13 cellular contexts compared by ENCODE assay signal in the genomic region with DNA sequence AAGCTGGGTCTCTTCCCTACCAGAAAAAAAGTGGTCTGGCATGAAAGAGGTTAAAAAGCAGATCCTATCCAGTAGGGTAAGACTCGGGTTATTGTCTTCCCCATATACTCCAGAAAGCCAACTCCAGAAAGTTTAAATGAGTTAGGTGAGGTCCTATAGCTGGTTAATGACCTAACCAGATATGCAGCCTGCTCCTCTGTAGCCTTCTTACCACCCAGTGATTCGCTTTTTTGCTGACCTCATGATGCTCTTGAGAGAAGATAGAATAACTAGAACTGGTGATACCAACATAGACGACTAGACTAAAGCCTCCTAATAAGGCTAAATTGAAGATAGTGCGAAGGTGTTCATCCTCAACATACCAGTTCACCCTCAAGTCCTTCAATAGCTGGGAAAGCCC. TPM values are rescaled to one million over a fixed set of nuclear protein-coding genes. Genes with fewer than 3 reads are reported as not detected.
DNase-seq lines count a peak whose midpoint lies in the region; ATAC-seq and TF ChIP-seq lines count a peak whose summit lies in the region.
"Had no signal": no experiment of that assay in that cellular context is flagged by ENCODE, and none has a peak within 500 bp of the region (broad histone marks: within the 10 kb centered on the region; RNA-seq: fewer than 3 reads in every experiment).

No MANE protein-coding gene starts in this region.

- no peak for DNase-seq in activated CD8-positive, alpha-beta memory T cell treated with anti-CD3 and anti-CD28 coated beads, Interleukin-2, amount 10 ng/mL, durations not matched to agents 7 days and 5 days
- no peak for DNase-seq in activated CD8-positive, alpha-beta memory T cell treated with anti-CD3 and anti-CD28 coated beads for 24 hours
- no peak for DNase-seq in activated T-helper 2 cell treated with anti-CD3 and anti-CD28 coated beads, Interferon-gamma antibody, Interleukin-2, Interleukin-4, amounts not matched to agents 10 μg/mL and 5 μg/mL and 100 μg/mL, durations not matched to agents 14 hours and 24 hours and 36 hours (ENCODE audit: low spot score)
- DNase-seq in right lobe of liver (no peak), tibial artery (no peak), testis (no peak), NCI-H526 (lab: John Stamatoyannopoulos, UW) (no peak)
- DNase-seq: ACHN, NCI-H1105, SK-N-SH had no signal

- peak; percentile 21 for ATAC-seq in activated CD8-positive, alpha-beta memory T cell treated with anti-CD3 and anti-CD28 coated beads, Interleukin-2, amount 10 ng/mL, durations not matched to agents 7 days and 5 days
- no peak for ATAC-seq in right lobe of liver

- TF ChIP-seq CTCF in right lobe of liver (IDR thresholded peaks at IDR 0.05): no peak
- TF ChIP-seq CTCF in tibial artery (IDR thresholded peaks at IDR 0.05): no peak
- TF ChIP-seq CTCF in testis (IDR thresholded peaks at IDR 0.05): no peak

- no peaks in the 10 kb centered on the region for H3K27me3 Mint-ChIP-seq in activated CD8-positive, alpha-beta memory T cell treated with anti-CD3 and anti-CD28 coated beads, Interleukin-2, amount 10 ng/mL, durations not matched to agents 7 days and 5 days
- H3K27me3 Mint-ChIP-seq in activated T-helper 2 cell treated with anti-CD3 and anti-CD28 coated beads, Interferon-gamma antibody, Interleukin-2, Interleukin-4, amounts not matched to agents 10 μg/mL and 5 μg/mL and 100 μg/mL, durations not matched to agents 14 hours and 24 hours and 36 hours (ENCODE audit: low read depth): no peaks in the 10 kb centered on the region

- WGBS in right lobe of liver (ENCODE audit: insufficient coverage, low coverage, low lambda C conversion rate, missing lambda C conversion rate): 44% methylated on average over 4 of the region's 4 CpGs
- 63 to 68% methylated on average over 4 of the region's 4 CpGs for WGBS in testis, 2 donors

- H3K4me1 ChIP-seq in right lobe of liver (no peaks in the 10 kb centered on the region), tibial artery (no peaks in the 10 kb centered on the region), testis (no peaks in the 10 kb centered on the region)
- H3K4me1 ChIP-seq: prostate gland had no signal

- CTCF ChIA-PET in activated CD8-positive, alpha-beta memory T cell treated with anti-CD3 and anti-CD28 coated beads, Interleukin-2, amount 10 ng/mL, durations not matched to agents 7 days and 5 days (lab: Charles Lee): interaction anchor here (0.6 to 5.5 kb wide), 19 partner anchors 14 to 276 kb away, joined by 3 to 41 read pairs (median 5); partner anchors contain the start of genes GIMAP2, GIMAP5, GIMAP6 and GIMAP8

- H3K27me3 ChIP-seq in right lobe of liver: no peaks in the 10 kb centered on the region
- H3K27me3 ChIP-seq in tibial artery: no peaks in the 10 kb centered on the region
- no peaks in the 10 kb centered on the region for H3K27me3 ChIP-seq in testis

- peaks cover 61% of the 10 kb centered on the region for H3K36me3 Mint-ChIP-seq in activated CD8-positive, alpha-beta memory T cell treated with anti-CD3 and anti-CD28 coated beads, Interleukin-2, amount 10 ng/mL, durations not matched to agents 7 days and 5 days
- H3K36me3 Mint-ChIP-seq in activated T-helper 2 cell treated with anti-CD3 and anti-CD28 coated beads, Interferon-gamma antibody, Interleukin-2, Interleukin-4, amounts not matched to agents 10 μg/mL and 5 μg/mL and 100 μg/mL, durations not matched to agents 14 hours and 24 hours and 36 hours (ENCODE audit: low read depth): peaks cover 59% of the 10 kb centered on the region

- H3K9me3 ChIP-seq in right lobe of liver (peaks cover 0 to 3% (median 0%) of the 10 kb centered on the region in 4 donors), tibial artery (peaks cover 0 to 9% (median 4%) of the 10 kb centered on the region in 3 donors), testis (no peaks in the 10 kb centered on the region)
- H3K9me3 ChIP-seq: prostate gland, SK-N-SH had no signal

- H3K4me1 Mint-ChIP-seq in activated CD8-positive, alpha-beta memory T cell treated with anti-CD3 and anti-CD28 coated beads, Interleukin-2, amount 10 ng/mL, durations not matched to agents 7 days and 5 days: peaks cover 45% of the 10 kb centered on the region
- H3K4me1 Mint-ChIP-seq in activated T-helper 2 cell treated with anti-CD3 and anti-CD28 coated beads, Interferon-gamma antibody, Interleukin-2, Interleukin-4, amounts not matched to agents 10 μg/mL and 5 μg/mL and 100 μg/mL, durations not matched to agents 14 hours and 24 hours and 36 hours (ENCODE audit: low read depth): peaks cover 44% of the 10 kb centered on the region

- intact Hi-C loops in activated T-helper 2 cell treated with anti-CD3 and anti-CD28 coated beads, Interferon-gamma antibody, Interleukin-2, Interleukin-4, amounts not matched to agents 10 μg/mL and 5 μg/mL and 100 μg/mL, durations not matched to agents 14 hours and 24 hours and 36 hours (cut with micrococcal nuclease): loop anchor here (1.0 to 2.0 kb wide), 6 partner anchors 17 to 147 kb away; partner anchors contain the start of genes GIMAP2 and GIMAP5
- intact Hi-C loops in right lobe of liver (cut with DNase I) (no loop called here), tibial artery (cut with DNase I; ENCODE audit: low total_unique reads) (no loop called here), testis (cut with DNase I; ENCODE audit: low total_unique reads) (no loop called here)

- H3K36me3 ChIP-seq in right lobe of liver: no peaks in the 10 kb centered on the region
- H3K36me3 ChIP-seq in tibial artery: peaks cover 0 to 6% (median 0%) of the 10 kb centered on the region in 3 donors
- no peaks in the 10 kb centered on the region for H3K36me3 ChIP-seq in testis (ENCODE audit: low read depth, missing control alignments)
- H3K36me3 ChIP-seq: prostate gland had no signal

- H3K27ac Mint-ChIP-seq in activated CD8-positive, alpha-beta memory T cell treated with anti-CD3 and anti-CD28 coated beads, Interleukin-2, amount 10 ng/mL, durations not matched to agents 7 days and 5 days: peak overlapping the region; percentile 92
- peak overlapping the region; percentile 76 for H3K27ac Mint-ChIP-seq in activated T-helper 2 cell treated with anti-CD3 and anti-CD28 coated beads, Interferon-gamma antibody, Interleukin-2, Interleukin-4, amounts not matched to agents 10 μg/mL and 5 μg/mL and 100 μg/mL, durations not matched to agents 14 hours and 24 hours and 36 hours

- H3K27ac ChIP-seq in right lobe of liver (peak overlapping the region; percentile 12 to 68 (median 54)), temporal lobe (ENCODE audit: low read depth, low read length) (peak overlapping the region; percentile 9), tibial artery (no peak overlapping the region), testis (peak overlapping the region in 1 of 2 donors; percentile 20)
- H3K27ac ChIP-seq: prostate gland had no signal

- peak overlapping the region; percentile 85 for H3K4me3 Mint-ChIP-seq in activated CD8-positive, alpha-beta memory T cell treated with anti-CD3 and anti-CD28 coated beads, Interleukin-2, amount 10 ng/mL, durations not matched to agents 7 days and 5 days
- H3K4me3 Mint-ChIP-seq in activated T-helper 2 cell treated with anti-CD3 and anti-CD28 coated beads, Interferon-gamma antibody, Interleukin-2, Interleukin-4, amounts not matched to agents 10 μg/mL and 5 μg/mL and 100 μg/mL, durations not matched to agents 14 hours and 24 hours and 36 hours (ENCODE audit: low read depth): peak overlapping the region; percentile 94

- TF ChIP-seq POLR2A in right lobe of liver (IDR thresholded peaks at IDR 0.05) (no peak), testis (IDR thresholded peaks at IDR 0.05) (no peak)

- no peak overlapping the region for H3K4me3 ChIP-seq in right lobe of liver
- no peak overlapping the region for H3K4me3 ChIP-seq in tibial artery
- no peak overlapping the region for H3K4me3 ChIP-seq in testis

- peaks cover 11% of the 10 kb centered on the region for H3K9me3 Mint-ChIP-seq in activated CD8-positive, alpha-beta memory T cell treated with anti-CD3 and anti-CD28 coated beads, Interleukin-2, amount 10 ng/mL, durations not matched to agents 7 days and 5 days (ENCODE audit: low read depth)
- peaks cover 27% of the 10 kb centered on the region for H3K9me3 Mint-ChIP-seq in activated T-helper 2 cell treated with anti-CD3 and anti-CD28 coated beads, Interferon-gamma antibody, Interleukin-2, Interleukin-4, amounts not matched to agents 10 μg/mL and 5 μg/mL and 100 μg/mL, durations not matched to agents 14 hours and 24 hours and 36 hours

RNA-seq across cellular contexts. Expression of gene GIMAP1, which starts 0.7 kb away (rescaled TPM):
- 10 to 100 TPM in 1 of 2 experiments, 1 to 10 TPM in 1; 6.8 to 12.4 TPM for total RNA-seq in activated CD8-positive, alpha-beta memory T cell treated with anti-CD3 and anti-CD28 coated beads, Interleukin-2, amount 10 ng/mL, durations not matched to agents 7 days and 5 days
- total RNA-seq in activated T-helper 2 cell treated with anti-CD3 and anti-CD28 coated beads, Interferon-gamma antibody, Interleukin-2, Interleukin-4, amounts not matched to agents 10 μg/mL and 5 μg/mL and 100 μg/mL, durations not matched to agents 14 hours and 24 hours and 36 hours: 3.9 and 4.5 TPM in 2 replicates
- 1 to 10 TPM in 5 of 6 experiments, under 1 TPM in 1; 0.73 to 2.4 (median 1.8) TPM for total RNA-seq in right lobe of liver
- total RNA-seq in temporal lobe: 0.49 TPM
- 1 to 10 TPM; 1.4 to 1.7 TPM for total RNA-seq in testis
- 2.8 TPM for polyA plus RNA-seq in testis (ENCODE audit: insufficient read depth, low read depth, low replicate concordance)
- polyA plus RNA-seq: keratinocyte, SK-N-SH had no signal

RNA-seq across cellular contexts. Expression of gene GIMAP5, which starts 21.5 kb away (rescaled TPM):
- 10 to 100 TPM; 41.0 to 42.5 TPM for total RNA-seq in activated CD8-positive, alpha-beta memory T cell treated with anti-CD3 and anti-CD28 coated beads, Interleukin-2, amount 10 ng/mL, durations not matched to agents 7 days and 5 days
- total RNA-seq in activated T-helper 2 cell treated with anti-CD3 and anti-CD28 coated beads, Interferon-gamma antibody, Interleukin-2, Interleukin-4, amounts not matched to agents 10 μg/mL and 5 μg/mL and 100 μg/mL, durations not matched to agents 14 hours and 24 hours and 36 hours: 42.9 and 46.7 TPM in 2 replicates
- 1 to 10 TPM; 2.9 to 9.8 (median 8.0) TPM for total RNA-seq in right lobe of liver
- total RNA-seq in temporal lobe: 2.7 TPM
- total RNA-seq in testis: 10 to 100 TPM in 1 of 2 donors, 1 to 10 TPM in 1; 8.4 to 10.6 TPM
- 13.6 TPM for polyA plus RNA-seq in testis (ENCODE audit: insufficient read depth, low read depth, low replicate concordance)
- polyA plus RNA-seq: keratinocyte, SK-N-SH had no signal

RNA-seq across cellular contexts. Expression of gene GIMAP2, which starts 30.2 kb away (rescaled TPM):
- total RNA-seq in activated CD8-positive, alpha-beta memory T cell treated with anti-CD3 and anti-CD28 coated beads, Interleukin-2, amount 10 ng/mL, durations not matched to agents 7 days and 5 days: 10 to 100 TPM; 60.3 to 80.0 TPM
- total RNA-seq in activated T-helper 2 cell treated with anti-CD3 and anti-CD28 coated beads, Interferon-gamma antibody, Interleukin-2, Interleukin-4, amounts not matched to agents 10 μg/mL and 5 μg/mL and 100 μg/mL, durations not matched to agents 14 hours and 24 hours and 36 hours: 29.3 and 30.5 TPM in 2 replicates
- total RNA-seq in right lobe of liver (1 to 10 TPM; 4.8 to 7.4 (median 5.7) TPM), temporal lobe (1.5 TPM), testis (1 to 10 TPM; 1.9 to 2.4 TPM)
- polyA plus RNA-seq in testis (ENCODE audit: insufficient read depth, low read depth, low replicate concordance): 6.5 TPM

Comparison
In these comparisons a context has a peak if more than half of its experiments do, and no peak if none do; other contexts are left out.
1. H3K27ac ChIP-seq: peak in right lobe of liver (3 of 3) and temporal lobe (single experiment); none in tibial artery (0 of 2).